8 cellular contexts compared by ENCODE assay signal in the genomic region with DNA sequence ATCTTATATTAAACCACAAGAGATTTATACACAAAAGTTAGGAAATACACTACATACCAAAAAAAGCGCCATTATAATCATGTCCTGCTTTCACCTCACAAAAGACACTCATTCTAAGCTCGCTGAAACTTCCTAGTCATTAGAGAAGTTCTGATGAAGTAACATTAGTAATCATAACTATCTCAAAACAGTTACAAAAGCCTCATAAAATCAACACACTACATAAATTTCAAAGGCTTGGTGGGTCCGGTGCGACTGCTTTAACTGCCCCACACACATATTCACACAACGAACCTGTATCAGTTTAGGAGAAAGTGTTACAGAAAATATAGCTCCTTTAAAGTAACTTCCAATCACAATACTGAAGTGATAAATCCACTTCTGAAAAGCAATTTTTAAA. TPM values are rescaled to one million over a fixed set of nuclear protein-coding genes. Genes with fewer than 3 reads are reported as not detected.
A peak's percentile ranks its signal among the peaks of the same experiment; 100 is the strongest.
DNase-seq lines count a peak whose midpoint lies in the region; ATAC-seq, FAIRE-seq and TF ChIP-seq lines count a peak whose summit lies in the region.

No MANE protein-coding gene starts in this region.

- H3K9ac ChIP-seq in mucosa of rectum (ENCODE audit: low read depth in 1 of 2, low read length in 2 of 2): peak overlapping the region; percentile 68 to 80

- no peaks in the 10 kb centered on the region for H3K9me3 ChIP-seq in mucosa of rectum (ENCODE audit: control insufficient read depth in 2 of 2, low read length in 2 of 2)

- H3K27me3 ChIP-seq in bronchial epithelial cell (ENCODE audit: control insufficient read depth, insufficient read depth, low read length): no peaks in the 10 kb centered on the region
- H3K27me3 ChIP-seq in mucosa of rectum (ENCODE audit: control insufficient read depth in 2 of 2, insufficient read depth in 2 of 2, low read length in 2 of 2): no peaks in the 10 kb centered on the region

- peak overlapping the region; percentile 94 for H3K27ac ChIP-seq in mucosa of rectum (ENCODE audit: low read depth in 2 of 2, low read length in 2 of 2)

- peaks cover 3 to 14% of the 10 kb centered on the region in 2 donors for H3K4me1 ChIP-seq in mucosa of rectum (ENCODE audit: control insufficient read depth in 2 of 2, insufficient read depth in 2 of 2, low read length in 2 of 2)

- H3K36me3 ChIP-seq in bronchial epithelial cell (ENCODE audit: control insufficient read depth, insufficient read depth, low read length): no peaks in the 10 kb centered on the region
- H3K36me3 ChIP-seq in mucosa of rectum (ENCODE audit: control insufficient read depth in 2 of 2, insufficient read depth in 2 of 2, low read length in 2 of 2): peaks cover 0 to 2% of the 10 kb centered on the region in 2 donors

- no peak for FAIRE-seq in bronchial epithelial cell (lab: Jason Lieb, UNC)

- no peak for ATAC-seq in GM19351 (IDR thresholded peaks at IDR 0.05; ENCODE audit: unreplicated experiment)
- ATAC-seq in GM21360 (IDR thresholded peaks at IDR 0.05; ENCODE audit: unreplicated experiment): no peak

- peak; percentile 5 for DNase-seq in GM03348 (ENCODE audit: low spot score)
- peak; percentile 42 for DNase-seq in NB4 (ENCODE audit: low read depth)
- DNase-seq in bronchial epithelial cell (ENCODE audit: low read depth): peak; percentile 29
- no peak for DNase-seq in activated gamma-delta T cell (lab: John Stamatoyannopoulos, UW)
- DNase-seq in D341Med (ENCODE audit: low spot score): no peak

- TF ChIP-seq POLR2A in NB4 (IDR thresholded peaks at IDR 0.05; ENCODE audit: extremely low read depth, insufficient read length): no peak

- TF ChIP-seq CTCF in NB4 (IDR thresholded peaks at IDR 0.05; ENCODE audit: low read depth, low read length) (no peak), bronchial epithelial cell (IDR thresholded peaks at IDR 0.05; ENCODE audit: insufficient read depth, low read length, severe bottlenecking) (no peak)

- H3K4me3 ChIP-seq in NB4 (ENCODE audit: low read depth, low read length): peak overlapping the region; percentile 94
- H3K4me3 ChIP-seq in bronchial epithelial cell (ENCODE audit: low read depth, low read length): peak overlapping the region; percentile 86
- peak overlapping the region; percentile 84 for H3K4me3 ChIP-seq in mucosa of rectum (ENCODE audit: low read length in 2 of 2)

RNA-seq across cellular contexts. Expression of gene PHIP, which starts 1.9 kb away (rescaled TPM):
- 12.9 and 13.2 TPM in 2 replicates for total RNA-seq in bronchial epithelial cell

Comparison
In these comparisons a context has a peak if more than half of its experiments do, and no peak if none do; other contexts are left out.
1. DNase-seq: peak in GM03348 (single experiment), NB4 (single experiment) and bronchial epithelial cell (single experiment); none in activated gamma-delta T cell (single experiment) and D341Med (single experiment).
2. Peak in every context shown above with its lines, with median percentiles within 50 percentile points of each other: H3K4me3 ChIP-seq.